ENCODE assay signal across 9 cellular contexts in the genomic region with DNA sequence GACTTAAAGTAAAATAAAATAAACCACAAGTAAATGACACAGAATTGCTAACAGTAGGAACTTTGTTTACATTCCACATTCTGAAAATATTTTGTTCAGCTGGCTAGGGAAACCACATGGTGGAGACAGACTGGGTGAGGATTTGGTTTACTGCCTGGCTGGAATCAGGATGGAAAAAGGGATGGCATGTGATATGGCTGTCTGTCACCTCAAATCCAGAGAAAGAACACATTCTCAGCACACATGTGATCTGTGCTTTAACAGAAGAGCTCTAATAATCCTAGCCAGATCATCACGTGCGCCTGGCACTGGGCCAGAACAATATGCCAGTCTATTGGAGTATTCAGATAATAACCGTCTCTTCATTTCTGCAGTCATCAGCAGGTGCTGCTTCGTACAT.
DNase-seq lines count a peak whose midpoint lies in the region; ATAC-seq and TF ChIP-seq lines count a peak whose summit lies in the region.
"Had no signal": no experiment of that assay in that cellular context is flagged by ENCODE, and none has a peak within 500 bp of the region (broad histone marks: within the 10 kb centered on the region; RNA-seq: fewer than 3 reads in every experiment).

No MANE protein-coding gene starts in this region.

- H3K9me3 ChIP-seq in left ventricle myocardium inferior (replicated peaks) (no peaks in the 10 kb centered on the region), PC-3 (ENCODE audit: low read length) (no peaks in the 10 kb centered on the region), gastroesophageal sphincter (no peaks in the 10 kb centered on the region), HAP-1 (no peaks in the 10 kb centered on the region)

- CTCF ChIA-PET in PC-3 (lab: Charles Lee), result no interaction called here

- 19 to 39% methylated on average over 4 of the region's 4 CpGs for WGBS in gastroesophageal sphincter (ENCODE audit: low coverage in 1 of 2), 2 donors

- H4K20me1 ChIP-seq in PC-3 (ENCODE audit: low read length), result no peaks in the 10 kb centered on the region

- intact Hi-C loops in left ventricle myocardium inferior (cut with micrococcal nuclease), result no loop called here
- intact Hi-C loops in cardiac septum (cut with DNase I), result no loop called here
- intact Hi-C loops in PC-3 (cut with micrococcal nuclease), result no loop called here

- no peaks in the 10 kb centered on the region for H3F3A ChIP-seq in PC-3 (ENCODE audit: low read length, unreplicated experiment)

- H3K27ac ChIP-seq in left ventricle myocardium inferior (replicated peaks) (no peak overlapping the region), PC-3 (ENCODE audit: low read length) (no peak overlapping the region), gastroesophageal sphincter (no peak overlapping the region)
- H3K27ac ChIP-seq: BLaER1 treated with 17β-estradiol and CSF1 and Interleukin-3, amounts not matched to agents 10 nM and 100 nM had no signal

- H3K36me3 ChIP-seq in left ventricle myocardium inferior (no peaks in the 10 kb centered on the region), PC-3 (ENCODE audit: low read depth, low read length) (no peaks in the 10 kb centered on the region), gastroesophageal sphincter (no peaks in the 10 kb centered on the region), HAP-1 (replicated peaks) (no peaks in the 10 kb centered on the region)
- H3K36me3 ChIP-seq: BLaER1 treated with 17β-estradiol and CSF1 and Interleukin-3, amounts not matched to agents 10 nM and 100 nM had no signal

- ATAC-seq in PC-3, result peak; percentile 83
- ATAC-seq in gastroesophageal sphincter, result no peak
- ATAC-seq in HG03097 (IDR thresholded peaks at IDR 0.05; ENCODE audit: low FRiP score, unreplicated experiment), result no peak
- no peak for ATAC-seq in GM19023 (IDR thresholded peaks at IDR 0.05; ENCODE audit: unreplicated experiment)

- in situ Hi-C loops in HAP-1 (cut with MboI; ENCODE audit: low sequenced_read_pairs), result no loop called here

- H3K4me3 ChIP-seq in left ventricle myocardium inferior, result no peak overlapping the region
- H3K4me3 ChIP-seq in PC-3 (ENCODE audit: low read length), result no peak overlapping the region
- no peak overlapping the region for H3K4me3 ChIP-seq in gastroesophageal sphincter
- H3K4me3 ChIP-seq in HAP-1, result no peak overlapping the region
- H3K4me3 ChIP-seq: BLaER1 treated with 17β-estradiol and CSF1 and Interleukin-3, amounts not matched to agents 10 nM and 100 nM had no signal

- no peaks in the 10 kb centered on the region for H3K9me2 ChIP-seq in PC-3 (replicated peaks; ENCODE audit: low read length)

- no peak overlapping the region for H3K9ac ChIP-seq in PC-3 (ENCODE audit: low read length)
- H3K9ac ChIP-seq: BLaER1 treated with 17β-estradiol and CSF1 and Interleukin-3, amounts not matched to agents 10 nM and 100 nM had no signal

- no peak for TF ChIP-seq EP300 in gastroesophageal sphincter (IDR thresholded peaks at IDR 0.05)

- peak; percentile 26 for TF ChIP-seq CTCF in left ventricle myocardium inferior (IDR thresholded peaks at IDR 0.05; ENCODE audit: borderline replicate concordance)
- TF ChIP-seq CTCF in PC-3 (conservative IDR thresholded peaks at IDR 0.05; ENCODE audit: low read depth, low read length), result peak; percentile 36; the same call in 1 of the 2 replicates
- TF ChIP-seq CTCF in gastroesophageal sphincter (IDR thresholded peaks at IDR 0.05), result peak in 3 of 4 experiments; percentile 26 to 30 (median 28)

- no peak for DNase-seq in left ventricle myocardium inferior
- DNase-seq in cardiac septum (ENCODE audit: low spot score), result no peak
- DNase-seq in PC-3, result peak; percentile 72
- no peak for DNase-seq in HAP-1 (ENCODE audit: low spot score in 2 of 2)
- no peak for DNase-seq in cerebellum (ENCODE audit: low spot score)

- H2AFZ ChIP-seq in PC-3 (ENCODE audit: low read length), result no peak overlapping the region

- peak overlapping the region; percentile 21 for H3K4me2 ChIP-seq in PC-3 (ENCODE audit: low read length)
- H3K4me2 ChIP-seq: BLaER1 treated with 17β-estradiol and CSF1 and Interleukin-3, amounts not matched to agents 10 nM and 100 nM had no signal

- H3K4me1 ChIP-seq in left ventricle myocardium inferior, result peaks cover 11% of the 10 kb centered on the region
- H3K4me1 ChIP-seq in PC-3 (ENCODE audit: insufficient read depth, low read length), result peaks cover 24% of the 10 kb centered on the region
- peaks cover 5 to 16% (median 6%) of the 10 kb centered on the region in 3 donors for H3K4me1 ChIP-seq in gastroesophageal sphincter
- H3K4me1 ChIP-seq in HAP-1, result no peaks in the 10 kb centered on the region
- H3K4me1 ChIP-seq: BLaER1 treated with 17β-estradiol and CSF1 and Interleukin-3, amounts not matched to agents 10 nM and 100 nM had no signal

- no peaks in the 10 kb centered on the region for H3K79me2 ChIP-seq in PC-3 (ENCODE audit: low read length)

- BruUV-seq in PC-3 (replicated peaks; lab: Mats Ljungman, UMichigan), result no TSS peak

- no peak for TF ChIP-seq POLR2A in gastroesophageal sphincter (IDR thresholded peaks at IDR 0.05)

- POLR2A ChIA-PET in PC-3 (lab: Charles Lee; ENCODE audit: unreplicated experiment), result no interaction called here

- no peaks in the 10 kb centered on the region for H3K27me3 ChIP-seq in left ventricle myocardium inferior (ENCODE audit: low read depth)
- no peaks in the 10 kb centered on the region for H3K27me3 ChIP-seq in PC-3 (ENCODE audit: low read length)
- H3K27me3 ChIP-seq in gastroesophageal sphincter, result no peaks in the 10 kb centered on the region
- H3K27me3 ChIP-seq in HAP-1 (ENCODE audit: low read depth), result no peaks in the 10 kb centered on the region
